Comparison of ENCODE assay signal across 1 cellular context in the genomic region with DNA sequence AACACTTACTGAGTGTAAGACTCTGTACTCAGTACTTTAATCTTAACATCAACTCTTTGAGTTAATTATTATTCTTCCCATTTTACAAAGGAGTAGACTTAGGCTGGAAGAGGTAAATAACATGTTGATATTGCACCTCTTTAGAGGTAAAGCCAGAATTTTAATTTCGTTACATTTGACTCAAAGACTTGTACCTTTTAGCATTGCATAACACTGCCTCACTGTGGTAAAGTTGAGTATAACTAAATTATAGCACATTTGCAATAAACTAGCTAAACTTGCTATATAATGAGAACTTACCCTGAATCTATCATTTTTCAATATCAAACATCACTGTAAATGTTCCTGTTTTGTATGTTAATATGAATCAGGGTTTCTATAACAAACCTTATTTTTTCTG.
TF ChIP-seq lines count a peak whose summit lies in the region.

No MANE protein-coding gene starts in this region.

TF ChIP-seq in GM23338, 12 proteins besides CTCF, POLR2A, EP300 and RAD21 (continued from another document):
- TF ChIP-seq ZNF462 (CRISPR knock-in tag; IDR thresholded peaks at IDR 0.05) (no peak), ZNF114 (CRISPR knock-in tag; IDR thresholded peaks at IDR 0.05) (no peak), JUNB (IDR thresholded peaks at IDR 0.05; ENCODE audit: unreplicated experiment) (no peak), ETS1 (IDR thresholded peaks at IDR 0.05) (no peak), EZH2 (IDR thresholded peaks at IDR 0.05; ENCODE audit: low read depth, unreplicated experiment) (no peak), STAT1 (IDR thresholded peaks at IDR 0.05; ENCODE audit: unreplicated experiment) (no peak), EZH2phosphoT487 (IDR thresholded peaks at IDR 0.05; ENCODE audit: unreplicated experiment) (no peak), REST (IDR thresholded peaks at IDR 0.05; ENCODE audit: unreplicated experiment) (no peak)
TF ChIP-seq in GM23338: peak in this region for 0.
